ENCODE assay signal across 2 cellular contexts in genomic region chr2:200301953-200302628, GRCh38.
A peak's percentile ranks its signal among the peaks of the same experiment; 100 is the strongest.
TF ChIP-seq lines count a peak whose summit lies in the region.

No MANE protein-coding gene starts in this region.

TF ChIP-seq in HepG2, 621 proteins besides CTCF, POLR2A, EP300 and RAD21 (continues in another document):
- TF ChIP-seq DMTF1 (CRISPR knock-in tag; IDR thresholded peaks at IDR 0.05): 0 out of 2 replicates have a peak, but pooled peaks have one; percentile 35
- TF ChIP-seq ZNF766 (CRISPR knock-in tag; IDR thresholded peaks at IDR 0.05; ENCODE audit: borderline replicate concordance): no peak
- TF ChIP-seq, protein P1, sequence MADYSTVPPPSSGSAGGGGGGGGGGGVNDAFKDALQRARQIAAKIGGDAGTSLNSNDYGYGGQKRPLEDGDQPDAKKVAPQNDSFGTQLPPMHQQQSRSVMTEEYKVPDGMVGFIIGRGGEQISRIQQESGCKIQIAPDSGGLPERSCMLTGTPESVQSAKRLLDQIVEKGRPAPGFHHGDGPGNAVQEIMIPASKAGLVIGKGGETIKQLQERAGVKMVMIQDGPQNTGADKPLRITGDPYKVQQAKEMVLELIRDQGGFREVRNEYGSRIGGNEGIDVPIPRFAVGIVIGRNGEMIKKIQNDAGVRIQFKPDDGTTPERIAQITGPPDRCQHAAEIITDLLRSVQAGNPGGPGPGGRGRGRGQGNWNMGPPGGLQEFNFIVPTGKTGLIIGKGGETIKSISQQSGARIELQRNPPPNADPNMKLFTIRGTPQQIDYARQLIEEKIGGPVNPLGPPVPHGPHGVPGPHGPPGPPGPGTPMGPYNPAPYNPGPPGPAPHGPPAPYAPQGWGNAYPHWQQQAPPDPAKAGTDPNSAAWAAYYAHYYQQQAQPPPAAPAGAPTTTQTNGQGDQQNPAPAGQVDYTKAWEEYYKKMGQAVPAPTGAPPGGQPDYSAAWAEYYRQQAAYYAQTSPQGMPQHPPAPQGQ (CRISPR knock-in tag; IDR thresholded peaks at IDR 0.05; ENCODE audit: borderline replicate concordance): no peak
- no peak for TF ChIP-seq ZBTB38 (CRISPR knock-in tag; IDR thresholded peaks at IDR 0.05)
- TF ChIP-seq SRY (CRISPR knock-in tag; IDR thresholded peaks at IDR 0.05): no peak
- no peak for TF ChIP-seq SIX4 (CRISPR knock-in tag; IDR thresholded peaks at IDR 0.05)
- TF ChIP-seq, protein P2, sequence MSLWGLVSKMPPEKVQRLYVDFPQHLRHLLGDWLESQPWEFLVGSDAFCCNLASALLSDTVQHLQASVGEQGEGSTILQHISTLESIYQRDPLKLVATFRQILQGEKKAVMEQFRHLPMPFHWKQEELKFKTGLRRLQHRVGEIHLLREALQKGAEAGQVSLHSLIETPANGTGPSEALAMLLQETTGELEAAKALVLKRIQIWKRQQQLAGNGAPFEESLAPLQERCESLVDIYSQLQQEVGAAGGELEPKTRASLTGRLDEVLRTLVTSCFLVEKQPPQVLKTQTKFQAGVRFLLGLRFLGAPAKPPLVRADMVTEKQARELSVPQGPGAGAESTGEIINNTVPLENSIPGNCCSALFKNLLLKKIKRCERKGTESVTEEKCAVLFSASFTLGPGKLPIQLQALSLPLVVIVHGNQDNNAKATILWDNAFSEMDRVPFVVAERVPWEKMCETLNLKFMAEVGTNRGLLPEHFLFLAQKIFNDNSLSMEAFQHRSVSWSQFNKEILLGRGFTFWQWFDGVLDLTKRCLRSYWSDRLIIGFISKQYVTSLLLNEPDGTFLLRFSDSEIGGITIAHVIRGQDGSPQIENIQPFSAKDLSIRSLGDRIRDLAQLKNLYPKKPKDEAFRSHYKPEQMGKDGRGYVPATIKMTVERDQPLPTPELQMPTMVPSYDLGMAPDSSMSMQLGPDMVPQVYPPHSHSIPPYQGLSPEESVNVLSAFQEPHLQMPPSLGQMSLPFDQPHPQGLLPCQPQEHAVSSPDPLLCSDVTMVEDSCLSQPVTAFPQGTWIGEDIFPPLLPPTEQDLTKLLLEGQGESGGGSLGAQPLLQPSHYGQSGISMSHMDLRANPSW (CRISPR knock-in tag; IDR thresholded peaks at IDR 0.05; ENCODE audit: borderline replicate concordance): no peak
- TF ChIP-seq ZNF225 (CRISPR knock-in tag; IDR thresholded peaks at IDR 0.05): no peak
- no peak for TF ChIP-seq ZNF546 (CRISPR knock-in tag; conservative IDR thresholded peaks at IDR 0.05)
- no peak for TF ChIP-seq ZNF263 (CRISPR knock-in tag; IDR thresholded peaks at IDR 0.05)
- no peak for TF ChIP-seq RBM22 (optimal IDR thresholded peaks at IDR 0.05; ENCODE audit: low read length)
- TF ChIP-seq ZNF30 (CRISPR knock-in tag; IDR thresholded peaks at IDR 0.05): no peak
- TF ChIP-seq GABPB1 (CRISPR knock-in tag; IDR thresholded peaks at IDR 0.05): no peak
- TF ChIP-seq SP4 (CRISPR knock-in tag; IDR thresholded peaks at IDR 0.05): no peak
- no peak for TF ChIP-seq TBX3 (IDR thresholded peaks at IDR 0.05; ENCODE audit: borderline replicate concordance)

TF ChIP-seq in K562, 482 proteins besides CTCF, POLR2A, EP300 and RAD21:
- no peak for TF ChIP-seq MED1 (CRISPR knock-in tag; IDR thresholded peaks at IDR 0.05; ENCODE audit: borderline replicate concordance)
- no peak for TF ChIP-seq ZNF583 (CRISPR knock-in tag; IDR thresholded peaks at IDR 0.05)
- TF ChIP-seq, protein P2 (CRISPR knock-in tag; IDR thresholded peaks at IDR 0.05): no peak
- TF ChIP-seq, protein P3, sequence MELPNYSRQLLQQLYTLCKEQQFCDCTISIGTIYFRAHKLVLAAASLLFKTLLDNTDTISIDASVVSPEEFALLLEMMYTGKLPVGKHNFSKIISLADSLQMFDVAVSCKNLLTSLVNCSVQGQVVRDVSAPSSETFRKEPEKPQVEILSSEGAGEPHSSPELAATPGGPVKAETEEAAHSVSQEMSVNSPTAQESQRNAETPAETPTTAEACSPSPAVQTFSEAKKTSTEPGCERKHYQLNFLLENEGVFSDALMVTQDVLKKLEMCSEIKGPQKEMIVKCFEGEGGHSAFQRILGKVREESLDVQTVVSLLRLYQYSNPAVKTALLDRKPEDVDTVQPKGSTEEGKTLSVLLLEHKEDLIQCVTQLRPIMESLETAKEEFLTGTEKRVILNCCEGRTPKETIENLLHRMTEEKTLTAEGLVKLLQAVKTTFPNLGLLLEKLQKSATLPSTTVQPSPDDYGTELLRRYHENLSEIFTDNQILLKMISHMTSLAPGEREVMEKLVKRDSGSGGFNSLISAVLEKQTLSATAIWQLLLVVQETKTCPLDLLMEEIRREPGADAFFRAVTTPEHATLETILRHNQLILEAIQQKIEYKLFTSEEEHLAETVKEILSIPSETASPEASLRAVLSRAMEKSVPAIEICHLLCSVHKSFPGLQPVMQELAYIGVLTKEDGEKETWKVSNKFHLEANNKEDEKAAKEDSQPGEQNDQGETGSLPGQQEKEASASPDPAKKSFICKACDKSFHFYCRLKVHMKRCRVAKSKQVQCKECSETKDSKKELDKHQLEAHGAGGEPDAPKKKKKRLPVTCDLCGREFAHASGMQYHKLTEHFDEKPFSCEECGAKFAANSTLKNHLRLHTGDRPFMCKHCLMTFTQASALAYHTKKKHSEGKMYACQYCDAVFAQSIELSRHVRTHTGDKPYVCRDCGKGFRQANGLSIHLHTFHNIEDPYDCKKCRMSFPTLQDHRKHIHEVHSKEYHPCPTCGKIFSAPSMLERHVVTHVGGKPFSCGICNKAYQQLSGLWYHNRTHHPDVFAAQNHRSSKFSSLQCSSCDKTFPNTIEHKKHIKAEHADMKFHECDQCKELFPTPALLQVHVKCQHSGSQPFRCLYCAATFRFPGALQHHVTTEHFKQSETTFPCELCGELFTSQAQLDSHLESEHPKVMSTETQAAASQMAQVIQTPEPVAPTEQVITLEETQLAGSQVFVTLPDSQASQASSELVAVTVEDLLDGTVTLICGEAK (IDR thresholded peaks at IDR 0.05): peak; percentile 63
- TF ChIP-seq, protein P3 (CRISPR knock-in tag; IDR thresholded peaks at IDR 0.05): no peak
- TF ChIP-seq ZNF354B (CRISPR knock-in tag; IDR thresholded peaks at IDR 0.05): no peak
